In genomic region chrX:40097492-40098263, GRCh38 we compare ENCODE assay signal across 8 cellular contexts. TPM values are rescaled to one million over a fixed set of nuclear protein-coding genes. Genes with fewer than 3 reads are reported as not detected.
DNase-seq lines count a peak whose midpoint lies in the region; ATAC-seq, FAIRE-seq and TF ChIP-seq lines count a peak whose summit lies in the region.

TSS of gene BCOR (minus strand) at chrX:40097958. CDS start at chrX:40077929, 20,029 bp downstream.

- H3K23me2 ChIP-seq in H9 (ENCODE audit: insufficient read length, low read depth, low read length, poor library complexity, severe bottlenecking) (peaks cover 32% of the 10 kb centered on the region), H1 (ENCODE audit: low read depth, low read length) (peaks cover 18% of the 10 kb centered on the region; the same call in 1 of the 2 replicates)

- POLR2A ChIA-PET in CD4-positive, alpha-beta memory T cell (lab: Charles Lee; ENCODE audit: partially characterized antibody), result interaction anchor here (0.7 to 14.3 kb wide), 27 partner anchors 8 to 326 kb away, joined by 3 to 323 read pairs (median 6); no protein-coding TSS in a partner anchor
- POLR2A ChIA-PET in activated CD8-positive, alpha-beta T cell treated with anti-CD3 and anti-CD28 coated beads for 36 hours (lab: Charles Lee), result interaction anchor here (0.8 to 4.5 kb wide), 14 partner anchors 8 to 281 kb away, joined by 3 to 32 read pairs (median 5); no protein-coding TSS in a partner anchor
- POLR2A ChIA-PET in H1 (lab: Charles Lee; ENCODE audit: partially characterized antibody), result interaction anchor here (0.7 to 29.1 kb wide), 11 partner anchors 10 to 92 kb away, joined by 3 to 509 read pairs (median 5); no protein-coding TSS in a partner anchor

- H3T11ph ChIP-seq in H9 (ENCODE audit: low read length), result no peak within 1 kb of the TSS

- H4K8ac ChIP-seq in H9 (replicated peaks; ENCODE audit: insufficient read length, low read depth, low read length) (no peak within 1 kb of the TSS), H1 (ENCODE audit: extremely low read depth, insufficient read depth, low read length) (peak within 1 kb of the TSS; percentile 79; the same call in 1 of the 2 replicates)

- no peak for FAIRE-seq in H1 (lab: Jason Lieb, UNC)

- peak within 1 kb of the TSS; percentile 74 for H3K4me2 ChIP-seq in H9 (ENCODE audit: insufficient read depth, insufficient read length, low read length)
- peak within 1 kb of the TSS; percentile 81 to 98 for H3K4me2 ChIP-seq in H1 (ENCODE audit: insufficient read depth in 1 of 2, low read depth in 2 of 2, low read length in 2 of 2)

- TF ChIP-seq EP300 in H1 (IDR thresholded peaks at IDR 0.05; ENCODE audit: borderline replicate concordance in 1 of 2, low read depth in 2 of 2, low read length in 2 of 2), result no peak

- no peaks in the 10 kb centered on the region for H3K9me3 ChIP-seq in CD4-positive, alpha-beta memory T cell (ENCODE audit: control insufficient read depth in 1 of 2, low read length in 2 of 2)
- H3K9me3 ChIP-seq in H9 (ENCODE audit: control insufficient read depth, low read depth, low read length), result no peaks in the 10 kb centered on the region
- no peaks in the 10 kb centered on the region for H3K9me3 ChIP-seq in H1 (ENCODE audit: insufficient read depth in 2 of 2, low read depth in 1 of 2, low read length in 1 of 2)

- H4K91ac ChIP-seq in H9 (ENCODE audit: insufficient read length, low read depth, low read length) (no peak within 1 kb of the TSS), H1 (replicated peaks; ENCODE audit: insufficient read length, low read length) (no peak within 1 kb of the TSS)

- CTCF ChIA-PET in CD4-positive, alpha-beta memory T cell (lab: Charles Lee; ENCODE audit: partially characterized antibody), result interaction anchor here (0.9 to 1.3 kb wide), 6 partner anchors 11 to 76 kb away, joined by 3 to 4 read pairs (median 3); no protein-coding TSS in a partner anchor
- CTCF ChIA-PET in activated CD8-positive, alpha-beta T cell treated with anti-CD3 and anti-CD28 coated beads for 36 hours (lab: Charles Lee), result interaction anchor here (0.5 to 1.4 kb wide), 7 partner anchors 11 to 282 kb away, joined by 3 to 4 read pairs (median 3); no protein-coding TSS in a partner anchor
- CTCF ChIA-PET in H1 (lab: Charles Lee; ENCODE audit: partially characterized antibody), result interaction anchor here (0.6 to 2.2 kb wide), 2 partner anchors 10 to 43 kb away, joined by 3 to 7 read pairs; no protein-coding TSS in a partner anchor

- H3K56ac ChIP-seq in H9 (ENCODE audit: insufficient read length, low read depth, low read length), result no peak within 1 kb of the TSS
- no peak within 1 kb of the TSS for H3K56ac ChIP-seq in H1 (replicated peaks; ENCODE audit: insufficient read length, low read depth, low read length)

- H4K5ac ChIP-seq in H9 (ENCODE audit: insufficient read length, low read depth, low read length), result no peak within 1 kb of the TSS
- H4K5ac ChIP-seq in H1 (ENCODE audit: insufficient read length, low read depth, low read length), result no peak within 1 kb of the TSS

- H3K79me2 ChIP-seq in H9 (ENCODE audit: insufficient read depth, low read length), result peaks cover 17% of the 10 kb centered on the region
- peaks cover 18 to 46% of the 10 kb centered on the region in 2 experiments for H3K79me2 ChIP-seq in H1 (ENCODE audit: control insufficient read depth in 1 of 2, insufficient read depth in 2 of 2, low read length in 2 of 2)

- peaks cover 9 to 38% (median 23%) of the 10 kb centered on the region in 4 donors for H3K4me1 Mint-ChIP-seq in CD4-positive, alpha-beta memory T cell
- H3K4me1 Mint-ChIP-seq in H9, result peaks cover 27 to 41% of the 10 kb centered on the region in 2 experiments
- H3K4me1 Mint-ChIP-seq in activated CD8-positive, alpha-beta T cell treated with anti-CD3 and anti-CD28 coated beads for 36 hours (ENCODE audit: low read depth), result peaks cover 23% of the 10 kb centered on the region

- H3K4ac ChIP-seq in H9 (ENCODE audit: low read depth, low read length) (no peak within 1 kb of the TSS), H1 (replicated peaks; ENCODE audit: insufficient read length, low read depth, low read length) (no peak within 1 kb of the TSS)

- no peaks in the 10 kb centered on the region for H3K27me3 ChIP-seq in CD4-positive, alpha-beta memory T cell (ENCODE audit: insufficient read depth, low read length)
- peaks cover 36% of the 10 kb centered on the region; the same call in 1 of the 2 replicates for H3K27me3 ChIP-seq in H9 (ENCODE audit: insufficient read depth, low read length)
- peaks cover 0 to 25% (median 9%) of the 10 kb centered on the region in 4 experiments; a peak in 5 of 7 replicates for H3K27me3 ChIP-seq in H1 (replicated peaks in 1 of 4; ENCODE audit: control insufficient read depth in 3 of 4, extremely low read depth in 1 of 4, insufficient read depth in 3 of 4, low read length in 3 of 4)

- H2BK15ac ChIP-seq in H9 (ENCODE audit: low read depth, low read length) (no peak within 1 kb of the TSS), H1 (ENCODE audit: low read length) (no peak within 1 kb of the TSS)

- peak within 1 kb of the TSS; percentile 63 for H3K27ac ChIP-seq in CD4-positive, alpha-beta memory T cell (ENCODE audit: low read depth, low read length)
- H3K27ac ChIP-seq in H9 (ENCODE audit: insufficient read length, low read depth, low read length) (no peak within 1 kb of the TSS), H1 (ENCODE audit: low read depth, low read length) (no peak within 1 kb of the TSS)

- TF ChIP-seq CTCF in H9 (conservative IDR thresholded peaks at IDR 0.05) (peak; percentile 15; the same call in 1 of the 3 replicates), H1 (IDR thresholded peaks at IDR 0.05; ENCODE audit: control extremely low read depth in 1 of 3, insufficient read depth in 1 of 3, low read depth in 1 of 3, low read length in 3 of 3) (no peak)
- no peak for TF ChIP-seq CTCF in activated CD8-positive, alpha-beta T cell treated with anti-CD3 and anti-CD28 coated beads for 36 hours (IDR thresholded peaks at IDR 0.05)

- DNase-seq in CD4-positive, alpha-beta memory T cell, result peak; percentile 69 to 75 (median 72)
- peak; percentile 77 for DNase-seq in H9
- DNase-seq in NCI-H748 (lab: John Stamatoyannopoulos, UW; ENCODE audit: unreplicated experiment), result peak; percentile 79
- DNase-seq in activated CD8-positive, alpha-beta T cell treated with anti-CD3 and anti-CD28 coated beads for 36 hours, result peak; percentile 77
- DNase-seq in H1 (ENCODE audit: low read depth in 1 of 2, low spot score in 2 of 2), result peak in 1 of 2 experiments; percentile 63
- DNase-seq in midbrain (lab: John Stamatoyannopoulos, UW), result peak; percentile 64
- peak; percentile 62 for DNase-seq in stimulated activated CD8-positive, alpha-beta memory T cell treated with anti-CD3 and anti-CD28 coated beads, Interleukin-4, amount 100 ng/mL, for 24 hours (ENCODE audit: low read depth)
- no peak for DNase-seq in HPDE6-E6E7 (ENCODE audit: extremely low spot score)

- peak in 1 of 2 experiments; percentile 85; a peak in 2 of 3 replicates for TF ChIP-seq POLR2A in H1 (IDR thresholded peaks at IDR 0.05; ENCODE audit: control extremely low read depth in 1 of 2, low read depth in 2 of 2, low read length in 2 of 2)

- H4K20me1 ChIP-seq in H9 (ENCODE audit: control insufficient read depth, insufficient read depth, insufficient read length), result no peaks in the 10 kb centered on the region
- peaks cover 4 to 5% of the 10 kb centered on the region in 2 experiments for H4K20me1 ChIP-seq in H1 (replicated peaks in 1 of 2; ENCODE audit: control insufficient read depth in 1 of 2, insufficient read depth in 2 of 2, low read length in 2 of 2)

- H3K27me3 Mint-ChIP-seq in CD4-positive, alpha-beta memory T cell, result no peaks in the 10 kb centered on the region
- peaks cover 44% of the 10 kb centered on the region for H3K27me3 Mint-ChIP-seq in H9 (ENCODE audit: low read depth)
- no peaks in the 10 kb centered on the region for H3K27me3 Mint-ChIP-seq in activated CD8-positive, alpha-beta T cell treated with anti-CD3 and anti-CD28 coated beads for 36 hours

- H3K4me3 ChIP-seq in CD4-positive, alpha-beta memory T cell (ENCODE audit: low read length in 2 of 2), result peak within 1 kb of the TSS in 1 of 2 donors; percentile 58
- peak within 1 kb of the TSS; percentile 35 to 79 (median 56) for H3K4me3 ChIP-seq in H1 (ENCODE audit: extremely low read depth in 1 of 4, insufficient read depth in 2 of 4, low read depth in 3 of 4, low read length in 4 of 4)

- H3K23ac ChIP-seq in H9 (ENCODE audit: insufficient read length, low read depth, low read length), result no peak within 1 kb of the TSS
- no peak within 1 kb of the TSS for H3K23ac ChIP-seq in H1 (ENCODE audit: insufficient read length)

- H3K18ac ChIP-seq in H9 (ENCODE audit: insufficient read length, low read depth, low read length), result no peak within 1 kb of the TSS
- no peak within 1 kb of the TSS; the same call in none of the 2 replicates for H3K18ac ChIP-seq in H1 (ENCODE audit: extremely low read depth, low read length)

- H3K27ac Mint-ChIP-seq in CD4-positive, alpha-beta memory T cell, result peak within 1 kb of the TSS; percentile 79 to 96 (median 92)
- H3K27ac Mint-ChIP-seq in H9, result no peak within 1 kb of the TSS
- H3K27ac Mint-ChIP-seq in activated CD8-positive, alpha-beta T cell treated with anti-CD3 and anti-CD28 coated beads for 36 hours, result peak within 1 kb of the TSS; percentile 81

- H3K4me3 Mint-ChIP-seq in CD4-positive, alpha-beta memory T cell, result peak within 1 kb of the TSS; percentile 89 to 95 (median 91)
- H3K4me3 Mint-ChIP-seq in H9, result peak within 1 kb of the TSS; percentile 80 to 86
- H3K4me3 Mint-ChIP-seq in activated CD8-positive, alpha-beta T cell treated with anti-CD3 and anti-CD28 coated beads for 36 hours, result peak within 1 kb of the TSS; percentile 83

- H2BK12ac ChIP-seq in H9 (ENCODE audit: insufficient read length, low read depth, low read length) (no peak within 1 kb of the TSS), H1 (ENCODE audit: low read depth, low read length) (no peak within 1 kb of the TSS)

- H2BK120ac ChIP-seq in H9 (ENCODE audit: low read depth, low read length, poor library complexity, severe bottlenecking), result no peak within 1 kb of the TSS
- no peak within 1 kb of the TSS for H2BK120ac ChIP-seq in H1 (replicated peaks; ENCODE audit: low read depth, low read length)

- ATAC-seq in activated CD8-positive, alpha-beta T cell treated with anti-CD3 and anti-CD28 coated beads for 36 hours, result peak; percentile 45

- no peak within 1 kb of the TSS for H2AK5ac ChIP-seq in H9 (ENCODE audit: insufficient read length, low read length)
- H2AK5ac ChIP-seq in H1 (ENCODE audit: low read depth, low read length), result no peak within 1 kb of the TSS

- H2BK5ac ChIP-seq in H9 (ENCODE audit: insufficient read length, low read length), result no peak within 1 kb of the TSS
- no peak within 1 kb of the TSS for H2BK5ac ChIP-seq in H1 (ENCODE audit: low read depth, low read length)

- H3K9ac ChIP-seq in H9 (ENCODE audit: extremely low read depth, insufficient read length, low read length), result no peak within 1 kb of the TSS
- H3K9ac ChIP-seq in H1 (replicated peaks in 1 of 4; ENCODE audit: extremely low read depth in 1 of 4, low read depth in 3 of 4, low read length in 3 of 4), result peak within 1 kb of the TSS in 3 of 4 experiments; percentile 20 to 88 (median 55); a peak in 3 of 7 replicates

- intact Hi-C loops in CD4-positive, alpha-beta memory T cell (cut with micrococcal nuclease), result loop anchor here (1.0 to 2.0 kb wide), 6 partner anchors 9 to 169 kb away; no protein-coding TSS in a partner anchor
- intact Hi-C loops in activated CD8-positive, alpha-beta T cell treated with anti-CD3 and anti-CD28 coated beads for 36 hours (cut with micrococcal nuclease), result loop anchor here (5.0 to 10.0 kb wide), 3 partner anchors 55 to 83 kb away; no protein-coding TSS in a partner anchor

- H3K36me3 Mint-ChIP-seq in CD4-positive, alpha-beta memory T cell, result peaks cover 0 to 10% of the 10 kb centered on the region in 2 donors
- peaks cover 0 to 8% (median 6%) of the 10 kb centered on the region in 3 experiments; a peak in 5 of 7 replicates for H3K36me3 Mint-ChIP-seq in H9 (ENCODE audit: insufficient read depth in 1 of 3, low read depth in 3 of 3)
- H3K36me3 Mint-ChIP-seq in activated CD8-positive, alpha-beta T cell treated with anti-CD3 and anti-CD28 coated beads for 36 hours (ENCODE audit: low read depth), result peaks cover 10% of the 10 kb centered on the region

- no peaks in the 10 kb centered on the region for H3K79me1 ChIP-seq in H9 (ENCODE audit: insufficient read depth, low read depth, low read length, poor library complexity, severe bottlenecking)
- no peaks in the 10 kb centered on the region for H3K79me1 ChIP-seq in H1 (ENCODE audit: low read depth, low read length)

- TF ChIP-seq RAD21 in H1 (IDR thresholded peaks at IDR 0.05 in 1 of 2, conservative IDR thresholded peaks at IDR 0.05 in 1 of 2; ENCODE audit: low read depth in 2 of 2, low read length in 2 of 2), result no peak

- peaks cover 22% of the 10 kb centered on the region for H3K4me1 ChIP-seq in CD4-positive, alpha-beta memory T cell (ENCODE audit: insufficient read depth, low read length)
- H3K4me1 ChIP-seq in H9 (ENCODE audit: insufficient read depth, low read length), result peaks cover 8% of the 10 kb centered on the region; the same call in 1 of the 2 replicates
- peaks cover 4 to 26% (median 13%) of the 10 kb centered on the region in 4 experiments for H3K4me1 ChIP-seq in H1 (replicated peaks in 1 of 4; ENCODE audit: control insufficient read depth in 3 of 4, insufficient read depth in 4 of 4, low read length in 3 of 4)

- no peak within 1 kb of the TSS for H2BK20ac ChIP-seq in H9 (ENCODE audit: low read depth, low read length, poor library complexity, severe bottlenecking)
- H2BK20ac ChIP-seq in H1 (ENCODE audit: low read length), result no peak within 1 kb of the TSS

- H3K9me3 Mint-ChIP-seq in CD4-positive, alpha-beta memory T cell, result peaks cover 0 to 7% (median 0%) of the 10 kb centered on the region in 8 donors
- H3K9me3 Mint-ChIP-seq in H9, result peaks cover 40 to 43% of the 10 kb centered on the region in 2 experiments
- no peaks in the 10 kb centered on the region for H3K9me3 Mint-ChIP-seq in activated CD8-positive, alpha-beta T cell treated with anti-CD3 and anti-CD28 coated beads for 36 hours

- H2AFZ ChIP-seq in H9 (ENCODE audit: low read length), result no peak within 1 kb of the TSS
- no peak within 1 kb of the TSS for H2AFZ ChIP-seq in H1 (ENCODE audit: low read length)

- H3K36me3 ChIP-seq in CD4-positive, alpha-beta memory T cell (ENCODE audit: insufficient read depth, low read length), result no peaks in the 10 kb centered on the region
- H3K36me3 ChIP-seq in H1 (ENCODE audit: control insufficient read depth in 2 of 4, insufficient read depth in 4 of 4, low read length in 3 of 4), result no peaks in the 10 kb centered on the region

- H3K14ac ChIP-seq in H9 (ENCODE audit: insufficient read depth, low read length) (peak within 1 kb of the TSS; percentile 58; the same call in 1 of the 2 replicates), H1 (ENCODE audit: insufficient read length) (no peak within 1 kb of the TSS)

- WGBS in H9 (ENCODE audit: extremely low coverage, insufficient read length, low lambda C conversion rate), result no CpG with 5 or more reads among the region's 100 CpGs
- WGBS in H1 (ENCODE audit: extremely low coverage in 1 of 2, insufficient coverage in 1 of 2, insufficient read length in 1 of 2, insufficient replicate concordance in 2 of 2, low coverage in 1 of 2, low lambda C conversion rate in 2 of 2, missing lambda C conversion rate in 1 of 2), 2 experiments, result no CpG with 5 or more reads among the region's 100 CpGs

RNA-seq across cellular contexts. Expression of gene BCOR, which starts in this region (rescaled TPM):
- total RNA-seq in CD4-positive, alpha-beta memory T cell, result 10 to 100 TPM; 47.1 to 48.7 TPM
- 1 to 10 TPM; 1.9 to 7.0 TPM for polyA plus RNA-seq in CD4-positive, alpha-beta memory T cell
- 126 and 134 TPM in 2 replicates for total RNA-seq in H9 (2021)
- total RNA-seq in activated CD8-positive, alpha-beta T cell treated with anti-CD3 and anti-CD28 coated beads for 36 hours, result 10 to 100 TPM; 38.3 to 39.6 TPM
- 50.8 and 54.7 TPM in 2 replicates for total RNA-seq in H1 (2021; fragmentation: NEBNext Ultra II Directional; extraction: Animal tissue kit (Norgen Biotek cat#: 25700))
- polyA plus RNA-seq in H1 (2011; rRNA removed), result 25.0 and 38.7 TPM in 2 replicates
- polyA plus RNA-seq in H1 (2011; cell fraction: cytosol; rRNA removed), result 23.7 TPM
- polyA plus RNA-seq in H1 (2011; cell fraction: nucleus; rRNA removed), result 71.8 TPM
- polyA plus RNA-seq in H1 (2012, experiment 1 of 2), result 30.9 to 39.5 TPM (median 38.0 TPM) in 4 replicates
- 13.5 TPM for polyA plus RNA-seq in H1 (2012, experiment 2 of 2)
- 27.2 TPM for polyA plus RNA-seq in H1 (2013, experiment 1 of 2)
- polyA plus RNA-seq in H1 (2013, experiment 2 of 2), result 25.2 TPM
- polyA minus RNA-seq in H1 (2011; rRNA and poly(A)+ RNA removed), result 34.2 and 37.3 TPM in 2 replicates
- 61.1 TPM for polyA minus RNA-seq in H1 (2011; cell fraction: cytosol; rRNA and poly(A)+ RNA removed)
- polyA minus RNA-seq in H1 (2011; cell fraction: nucleus; rRNA and poly(A)+ RNA removed), result 51.4 TPM

Comparison
In these comparisons a context has a peak if more than half of its experiments do, and no peak if none do; other contexts are left out.
1. H3K27ac Mint-ChIP-seq: peak in CD4-positive, alpha-beta memory T cell (7 of 7) and activated CD8-positive, alpha-beta T cell treated with anti-CD3 and anti-CD28 coated beads for 36 hours (single experiment); none in H9 (0 of 3).
2. Peak in every context shown above with its lines, with median percentiles within 50 percentile points of each other: H3K4me3 Mint-ChIP-seq.